ENCODE assay signal across 1 cellular context in the genomic region with DNA sequence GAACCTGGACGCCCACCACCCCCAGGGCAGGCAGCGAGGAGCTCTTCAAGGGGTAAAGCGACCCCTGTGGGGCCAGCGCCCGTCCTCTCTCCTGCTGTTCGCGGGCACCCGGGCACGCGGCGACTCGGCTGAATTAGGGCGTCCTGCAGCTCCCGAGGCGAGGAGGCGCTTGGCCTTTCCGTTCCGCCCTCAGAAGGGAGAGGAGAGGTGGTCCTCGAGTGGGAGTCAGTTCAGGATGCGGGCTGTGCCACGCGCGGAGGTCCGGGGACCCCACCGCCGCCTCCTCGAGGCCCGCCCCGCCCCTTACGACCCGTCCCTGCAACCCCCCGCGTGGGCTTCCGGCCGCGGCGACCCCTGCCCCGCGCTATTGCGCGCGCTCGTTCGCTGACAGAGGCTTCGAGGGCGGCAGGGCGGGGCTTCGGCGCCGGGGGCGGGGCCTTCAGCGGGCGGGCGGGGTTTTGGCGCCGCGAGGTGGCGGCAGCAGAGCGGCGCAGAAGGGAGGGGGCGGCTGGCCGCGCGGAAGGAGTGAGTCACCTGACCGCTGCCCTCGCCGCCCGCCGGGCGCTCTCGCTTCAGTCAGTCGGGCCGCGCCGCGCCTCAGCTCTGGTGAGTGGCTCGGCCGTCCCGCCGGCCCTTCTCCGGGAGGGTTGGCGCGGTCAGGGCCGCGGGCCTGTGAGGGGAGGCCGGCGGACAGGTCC.
TF ChIP-seq lines count a peak whose summit lies in the region.

Gene BACH1 (plus strand): TSS at position 575 of the 698 bp plus-strand sequence. CDS start 22,359 bp downstream, outside the sequence.

TF ChIP-seq in HepG2, 621 proteins besides CTCF, POLR2A, EP300 and RAD21 (continued from another document):
- TF ChIP-seq, protein P1, sequence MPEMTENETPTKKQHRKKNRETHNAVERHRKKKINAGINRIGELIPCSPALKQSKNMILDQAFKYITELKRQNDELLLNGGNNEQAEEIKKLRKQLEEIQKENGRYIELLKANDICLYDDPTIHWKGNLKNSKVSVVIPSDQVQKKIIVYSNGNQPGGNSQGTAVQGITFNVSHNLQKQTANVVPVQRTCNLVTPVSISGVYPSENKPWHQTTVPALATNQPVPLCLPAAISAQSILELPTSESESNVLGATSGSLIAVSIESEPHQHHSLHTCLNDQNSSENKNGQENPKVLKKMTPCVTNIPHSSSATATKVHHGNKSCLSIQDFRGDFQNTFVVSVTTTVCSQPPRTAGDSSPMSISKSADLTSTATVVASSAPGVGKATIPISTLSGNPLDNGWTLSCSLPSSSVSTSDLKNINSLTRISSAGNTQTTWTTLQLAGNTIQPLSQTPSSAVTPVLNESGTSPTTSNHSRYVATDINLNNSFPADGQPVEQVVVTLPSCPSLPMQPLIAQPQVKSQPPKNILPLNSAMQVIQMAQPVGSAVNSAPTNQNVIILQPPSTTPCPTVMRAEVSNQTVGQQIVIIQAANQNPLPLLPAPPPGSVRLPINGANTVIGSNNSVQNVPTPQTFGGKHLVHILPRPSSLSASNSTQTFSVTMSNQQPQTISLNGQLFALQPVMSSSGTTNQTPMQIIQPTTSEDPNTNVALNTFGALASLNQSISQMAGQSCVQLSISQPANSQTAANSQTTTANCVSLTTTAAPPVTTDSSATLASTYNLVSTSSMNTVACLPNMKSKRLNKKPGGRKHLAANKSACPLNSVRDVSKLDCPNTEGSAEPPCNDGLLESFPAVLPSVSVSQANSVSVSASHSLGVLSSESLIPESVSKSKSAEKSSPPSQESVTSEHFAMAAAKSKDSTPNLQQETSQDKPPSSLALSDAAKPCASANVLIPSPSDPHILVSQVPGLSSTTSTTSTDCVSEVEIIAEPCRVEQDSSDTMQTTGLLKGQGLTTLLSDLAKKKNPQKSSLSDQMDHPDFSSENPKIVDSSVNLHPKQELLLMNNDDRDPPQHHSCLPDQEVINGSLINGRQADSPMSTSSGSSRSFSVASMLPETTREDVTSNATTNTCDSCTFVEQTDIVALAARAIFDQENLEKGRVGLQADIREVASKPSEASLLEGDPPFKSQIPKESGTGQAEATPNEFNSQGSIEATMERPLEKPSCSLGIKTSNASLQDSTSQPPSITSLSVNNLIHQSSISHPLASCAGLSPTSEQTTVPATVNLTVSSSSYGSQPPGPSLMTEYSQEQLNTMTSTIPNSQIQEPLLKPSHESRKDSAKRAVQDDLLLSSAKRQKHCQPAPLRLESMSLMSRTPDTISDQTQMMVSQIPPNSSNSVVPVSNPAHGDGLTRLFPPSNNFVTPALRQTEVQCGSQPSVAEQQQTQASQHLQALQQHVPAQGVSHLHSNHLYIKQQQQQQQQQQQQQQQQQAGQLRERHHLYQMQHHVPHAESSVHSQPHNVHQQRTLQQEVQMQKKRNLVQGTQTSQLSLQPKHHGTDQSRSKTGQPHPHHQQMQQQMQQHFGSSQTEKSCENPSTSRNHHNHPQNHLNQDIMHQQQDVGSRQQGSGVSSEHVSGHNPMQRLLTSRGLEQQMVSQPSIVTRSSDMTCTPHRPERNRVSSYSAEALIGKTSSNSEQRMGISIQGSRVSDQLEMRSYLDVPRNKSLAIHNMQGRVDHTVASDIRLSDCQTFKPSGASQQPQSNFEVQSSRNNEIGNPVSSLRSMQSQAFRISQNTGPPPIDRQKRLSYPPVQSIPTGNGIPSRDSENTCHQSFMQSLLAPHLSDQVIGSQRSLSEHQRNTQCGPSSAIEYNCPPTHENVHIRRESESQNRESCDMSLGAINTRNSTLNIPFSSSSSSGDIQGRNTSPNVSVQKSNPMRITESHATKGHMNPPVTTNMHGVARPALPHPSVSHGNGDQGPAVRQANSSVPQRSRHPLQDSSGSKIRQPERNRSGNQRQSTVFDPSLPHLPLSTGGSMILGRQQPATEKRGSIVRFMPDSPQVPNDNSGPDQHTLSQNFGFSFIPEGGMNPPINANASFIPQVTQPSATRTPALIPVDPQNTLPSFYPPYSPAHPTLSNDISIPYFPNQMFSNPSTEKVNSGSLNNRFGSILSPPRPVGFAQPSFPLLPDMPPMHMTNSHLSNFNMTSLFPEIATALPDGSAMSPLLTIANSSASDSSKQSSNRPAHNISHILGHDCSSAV (CRISPR knock-in tag; IDR thresholded peaks at IDR 0.05; ENCODE audit: borderline replicate concordance) = no peak
- TF ChIP-seq SP1 (IDR thresholded peaks at IDR 0.05) = no peak
- peak; percentile 20; the same call in 1 of the 2 replicates for TF ChIP-seq SP1 (CRISPR knock-in tag; IDR thresholded peaks at IDR 0.05)
- TF ChIP-seq ZNF746 (CRISPR knock-in tag; IDR thresholded peaks at IDR 0.05) = no peak; the same call in 1 of the 2 replicates
- TF ChIP-seq JUND (CRISPR knock-in tag; IDR thresholded peaks at IDR 0.05) = peak; percentile 57; the same call in 1 of the 2 replicates
- peak; percentile 45; the same call in 1 of the 2 replicates for TF ChIP-seq NR2C2 (CRISPR knock-in tag; IDR thresholded peaks at IDR 0.05; ENCODE audit: borderline replicate concordance)
- TF ChIP-seq RBFOX2 (IDR thresholded peaks at IDR 0.05; ENCODE audit: low read depth, low read length) = peak; percentile 94
- TF ChIP-seq HDAC6 (IDR thresholded peaks at IDR 0.05; ENCODE audit: low read depth, low read length) = no peak
- TF ChIP-seq ZSCAN20 (CRISPR knock-in tag; IDR thresholded peaks at IDR 0.05; ENCODE audit: borderline replicate concordance) = peak; percentile 43; the same call in 1 of the 2 replicates
- no peak for TF ChIP-seq ZMYM3 (CRISPR knock-in tag; IDR thresholded peaks at IDR 0.05)
- TF ChIP-seq POLR2AphosphoS5 (IDR thresholded peaks at IDR 0.05; ENCODE audit: low read depth, low read length) = peak; percentile 62
- no peak for TF ChIP-seq TSC22D2 (CRISPR knock-in tag; IDR thresholded peaks at IDR 0.05; ENCODE audit: borderline replicate concordance)
- TF ChIP-seq ATRX (CRISPR knock-in tag; IDR thresholded peaks at IDR 0.05; ENCODE audit: borderline replicate concordance) = no peak
- peak; percentile 28; the same call in 1 of the 2 replicates for TF ChIP-seq SIN3A (IDR thresholded peaks at IDR 0.05; ENCODE audit: borderline replicate concordance, low read depth, low read length)
- no peak for TF ChIP-seq TRAFD1 (CRISPR knock-in tag; IDR thresholded peaks at IDR 0.05; ENCODE audit: borderline replicate concordance)
- TF ChIP-seq, protein P2, sequence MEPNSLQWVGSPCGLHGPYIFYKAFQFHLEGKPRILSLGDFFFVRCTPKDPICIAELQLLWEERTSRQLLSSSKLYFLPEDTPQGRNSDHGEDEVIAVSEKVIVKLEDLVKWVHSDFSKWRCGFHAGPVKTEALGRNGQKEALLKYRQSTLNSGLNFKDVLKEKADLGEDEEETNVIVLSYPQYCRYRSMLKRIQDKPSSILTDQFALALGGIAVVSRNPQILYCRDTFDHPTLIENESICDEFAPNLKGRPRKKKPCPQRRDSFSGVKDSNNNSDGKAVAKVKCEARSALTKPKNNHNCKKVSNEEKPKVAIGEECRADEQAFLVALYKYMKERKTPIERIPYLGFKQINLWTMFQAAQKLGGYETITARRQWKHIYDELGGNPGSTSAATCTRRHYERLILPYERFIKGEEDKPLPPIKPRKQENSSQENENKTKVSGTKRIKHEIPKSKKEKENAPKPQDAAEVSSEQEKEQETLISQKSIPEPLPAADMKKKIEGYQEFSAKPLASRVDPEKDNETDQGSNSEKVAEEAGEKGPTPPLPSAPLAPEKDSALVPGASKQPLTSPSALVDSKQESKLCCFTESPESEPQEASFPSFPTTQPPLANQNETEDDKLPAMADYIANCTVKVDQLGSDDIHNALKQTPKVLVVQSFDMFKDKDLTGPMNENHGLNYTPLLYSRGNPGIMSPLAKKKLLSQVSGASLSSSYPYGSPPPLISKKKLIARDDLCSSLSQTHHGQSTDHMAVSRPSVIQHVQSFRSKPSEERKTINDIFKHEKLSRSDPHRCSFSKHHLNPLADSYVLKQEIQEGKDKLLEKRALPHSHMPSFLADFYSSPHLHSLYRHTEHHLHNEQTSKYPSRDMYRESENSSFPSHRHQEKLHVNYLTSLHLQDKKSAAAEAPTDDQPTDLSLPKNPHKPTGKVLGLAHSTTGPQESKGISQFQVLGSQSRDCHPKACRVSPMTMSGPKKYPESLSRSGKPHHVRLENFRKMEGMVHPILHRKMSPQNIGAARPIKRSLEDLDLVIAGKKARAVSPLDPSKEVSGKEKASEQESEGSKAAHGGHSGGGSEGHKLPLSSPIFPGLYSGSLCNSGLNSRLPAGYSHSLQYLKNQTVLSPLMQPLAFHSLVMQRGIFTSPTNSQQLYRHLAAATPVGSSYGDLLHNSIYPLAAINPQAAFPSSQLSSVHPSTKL (CRISPR knock-in tag; IDR thresholded peaks at IDR 0.05) = 0 out of 2 replicates have a peak, but pooled peaks have one; percentile 5
- TF ChIP-seq YEATS2 (CRISPR knock-in tag; IDR thresholded peaks at IDR 0.05; ENCODE audit: borderline replicate concordance) = no peak
- TF ChIP-seq, protein P3, sequence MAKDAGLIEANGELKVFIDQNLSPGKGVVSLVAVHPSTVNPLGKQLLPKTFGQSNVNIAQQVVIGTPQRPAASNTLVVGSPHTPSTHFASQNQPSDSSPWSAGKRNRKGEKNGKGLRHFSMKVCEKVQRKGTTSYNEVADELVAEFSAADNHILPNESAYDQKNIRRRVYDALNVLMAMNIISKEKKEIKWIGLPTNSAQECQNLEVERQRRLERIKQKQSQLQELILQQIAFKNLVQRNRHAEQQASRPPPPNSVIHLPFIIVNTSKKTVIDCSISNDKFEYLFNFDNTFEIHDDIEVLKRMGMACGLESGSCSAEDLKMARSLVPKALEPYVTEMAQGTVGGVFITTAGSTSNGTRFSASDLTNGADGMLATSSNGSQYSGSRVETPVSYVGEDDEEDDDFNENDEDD (CRISPR knock-in tag; IDR thresholded peaks at IDR 0.05; ENCODE audit: borderline replicate concordance) = peak; percentile 53; the same call in 1 of the 2 replicates
- TF ChIP-seq, protein P4, sequence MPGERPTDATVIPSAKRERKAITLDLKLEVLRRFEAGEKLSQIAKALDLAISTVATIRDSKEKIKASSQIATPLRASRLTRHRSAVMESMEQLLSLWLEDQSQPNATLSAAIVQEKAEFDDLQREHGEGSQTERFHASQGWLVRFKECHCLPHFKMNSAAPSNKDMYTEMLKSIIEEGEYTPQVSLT (CRISPR knock-in tag; IDR thresholded peaks at IDR 0.05; ENCODE audit: borderline replicate concordance, low read depth) = no peak
TF ChIP-seq in HepG2: peak in this region for 79.
